1 cellular context compared by ENCODE assay signal in genomic region chr2:200588076-200588678, GRCh38.
A peak's percentile ranks its signal among the peaks of the same experiment; 100 is the strongest.
TF ChIP-seq lines count a peak whose summit lies in the region.

No MANE protein-coding gene starts in this region.

TF ChIP-seq in H1, 55 proteins besides CTCF, POLR2A, EP300 and RAD21:
- TF ChIP-seq KDM1A (IDR thresholded peaks at IDR 0.05; ENCODE audit: borderline replicate concordance, low read length) (peak; percentile 43; the same call in 1 of the 2 replicates), BACH1 (IDR thresholded peaks at IDR 0.05; ENCODE audit: low read length) (no peak)
